In genomic region chr2:46858697-46859080, GRCh38 we compare ENCODE assay signal across 13 cellular contexts. TPM values are rescaled to one million over a fixed set of nuclear protein-coding genes. Genes with fewer than 3 reads are reported as not detected.
DNase-seq lines count a peak whose midpoint lies in the region; ATAC-seq and TF ChIP-seq lines count a peak whose summit lies in the region.
"Had no signal": no experiment of that assay in that cellular context is flagged by ENCODE, and none has a peak within 500 bp of the region (broad histone marks: within the 10 kb centered on the region; RNA-seq: fewer than 3 reads in every experiment).

No MANE protein-coding gene starts in this region.

- WGBS in transverse colon (ENCODE audit: low coverage in 1 of 2), 2 donors, result 81 to 85% methylated on average over 2 to 4 of the region's 4 CpGs

- H3K36me3 Mint-ChIP-seq in HFFc6 (ENCODE audit: low read depth), result peaks cover 10% of the 10 kb centered on the region
- no peaks in the 10 kb centered on the region for H3K36me3 Mint-ChIP-seq in activated naive CD4-positive, alpha-beta T cell treated with anti-CD3 and anti-CD28 coated beads, Interleukin-2, amount 10 ng/mL, durations not matched to agents 7 days and 5 days
- no peaks in the 10 kb centered on the region for H3K36me3 Mint-ChIP-seq in CD8-positive, alpha-beta memory T cell
- H3K36me3 Mint-ChIP-seq: mesothelial cell of epicardium had no signal

- peaks cover 89% of the 10 kb centered on the region for H3K4me1 Mint-ChIP-seq in HFFc6 (ENCODE audit: low read depth)
- H3K4me1 Mint-ChIP-seq in activated naive CD4-positive, alpha-beta T cell treated with anti-CD3 and anti-CD28 coated beads, Interleukin-2, amount 10 ng/mL, durations not matched to agents 7 days and 5 days, result no peaks in the 10 kb centered on the region
- no peaks in the 10 kb centered on the region for H3K4me1 Mint-ChIP-seq in CD8-positive, alpha-beta memory T cell

- in situ Hi-C loops in transverse colon (cut with MboI; ENCODE audit: low pct_ligation_motif_present in 1 of 4, low pct_unique_long_range_greater_than_20kb in 1 of 4, low sequenced_read_pairs in 3 of 4), result no loop called here

- peaks cover 11 to 15% of the 10 kb centered on the region in 2 donors for H3K4me1 ChIP-seq in breast epithelium
- peaks cover 47% of the 10 kb centered on the region for H3K4me1 ChIP-seq in muscle layer of colon (ENCODE audit: insufficient read depth, low read length)
- peaks cover 0 to 20% (median 10%) of the 10 kb centered on the region in 4 donors for H3K4me1 ChIP-seq in transverse colon
- no peaks in the 10 kb centered on the region for H3K4me1 ChIP-seq in CD8-positive, alpha-beta memory T cell (ENCODE audit: insufficient read depth, low read length)
- H3K4me1 ChIP-seq: psoas muscle had no signal

- TF ChIP-seq POLR2A in breast epithelium (IDR thresholded peaks at IDR 0.05), result no peak
- no peak for TF ChIP-seq POLR2A in transverse colon (IDR thresholded peaks at IDR 0.05)

- peaks cover 5% of the 10 kb centered on the region; the same call in 1 of the 2 replicates for H3K9me3 Mint-ChIP-seq in HFFc6
- H3K9me3 Mint-ChIP-seq in activated naive CD4-positive, alpha-beta T cell treated with anti-CD3 and anti-CD28 coated beads, Interleukin-2, amount 10 ng/mL, durations not matched to agents 7 days and 5 days, result no peaks in the 10 kb centered on the region
- H3K9me3 Mint-ChIP-seq in CD8-positive, alpha-beta memory T cell, result peaks cover 0 to 2% (median 0%) of the 10 kb centered on the region in 5 donors
- H3K9me3 Mint-ChIP-seq: effector memory CD8-positive, alpha-beta T cell; mesothelial cell of epicardium had no signal

- H3K9me3 ChIP-seq in breast epithelium (no peaks in the 10 kb centered on the region), muscle layer of colon (ENCODE audit: low read length) (no peaks in the 10 kb centered on the region), transverse colon (no peaks in the 10 kb centered on the region)
- H3K9me3 ChIP-seq in CD8-positive, alpha-beta memory T cell (ENCODE audit: low read length), result no peaks in the 10 kb centered on the region
- H3K9me3 ChIP-seq: psoas muscle had no signal

- CTCF ChIA-PET in activated naive CD4-positive, alpha-beta T cell treated with anti-CD3 and anti-CD28 coated beads, Interleukin-2, amount 10 ng/mL, durations not matched to agents 7 days and 5 days (lab: Charles Lee), result no interaction called here
- CTCF ChIA-PET in CD8-positive, alpha-beta memory T cell (lab: Charles Lee), result no interaction called here

- H3K27ac Mint-ChIP-seq in HFFc6, result peak overlapping the region; percentile 94
- no peak overlapping the region for H3K27ac Mint-ChIP-seq in activated naive CD4-positive, alpha-beta T cell treated with anti-CD3 and anti-CD28 coated beads, Interleukin-2, amount 10 ng/mL, durations not matched to agents 7 days and 5 days
- peak overlapping the region in 1 of 8 donors; percentile 0 for H3K27ac Mint-ChIP-seq in CD8-positive, alpha-beta memory T cell

- H3K4me3 ChIP-seq in breast epithelium, result no peak overlapping the region
- no peak overlapping the region for H3K4me3 ChIP-seq in muscle layer of colon (ENCODE audit: low read depth in 1 of 2, low read length in 2 of 2)
- H3K4me3 ChIP-seq in transverse colon, result no peak overlapping the region
- H3K4me3 ChIP-seq in CD8-positive, alpha-beta memory T cell (ENCODE audit: low read length), result no peak overlapping the region
- H3K4me3 ChIP-seq: psoas muscle had no signal

- H3K27ac ChIP-seq in breast epithelium (peak overlapping the region; percentile 84 to 88), muscle layer of colon (ENCODE audit: low read depth, low read length) (peak overlapping the region; percentile 15), transverse colon (peak overlapping the region; percentile 7 to 81 (median 53))
- H3K27ac ChIP-seq in CD8-positive, alpha-beta memory T cell (ENCODE audit: low read depth, low read length), result no peak overlapping the region
- H3K27ac ChIP-seq: psoas muscle had no signal

- peaks cover 4% of the 10 kb centered on the region for H3K27me3 Mint-ChIP-seq in HFFc6 (ENCODE audit: insufficient read depth)
- peaks cover 24% of the 10 kb centered on the region for H3K27me3 Mint-ChIP-seq in activated naive CD4-positive, alpha-beta T cell treated with anti-CD3 and anti-CD28 coated beads, Interleukin-2, amount 10 ng/mL, durations not matched to agents 7 days and 5 days
- peaks cover 5 to 20% of the 10 kb centered on the region in 2 donors for H3K27me3 Mint-ChIP-seq in CD8-positive, alpha-beta memory T cell

- POLR2A ChIA-PET in CD8-positive, alpha-beta memory T cell (lab: Charles Lee), result no interaction called here

- H3K27me3 ChIP-seq in breast epithelium (no peaks in the 10 kb centered on the region), muscle layer of colon (ENCODE audit: control insufficient read depth in 1 of 2, insufficient read depth in 2 of 2, low read length in 2 of 2) (no peaks in the 10 kb centered on the region), transverse colon (no peaks in the 10 kb centered on the region)
- no peaks in the 10 kb centered on the region for H3K27me3 ChIP-seq in CD8-positive, alpha-beta memory T cell (ENCODE audit: insufficient read depth, low read length, poor library complexity, severe bottlenecking)

- peak overlapping the region; percentile 54 for H3K4me3 Mint-ChIP-seq in HFFc6
- H3K4me3 Mint-ChIP-seq in activated naive CD4-positive, alpha-beta T cell treated with anti-CD3 and anti-CD28 coated beads, Interleukin-2, amount 10 ng/mL, durations not matched to agents 7 days and 5 days, result no peak overlapping the region
- no peak overlapping the region for H3K4me3 Mint-ChIP-seq in CD8-positive, alpha-beta memory T cell
- H3K4me3 Mint-ChIP-seq: effector memory CD8-positive, alpha-beta T cell; mesothelial cell of epicardium had no signal

- no peak for TF ChIP-seq CTCF in HFFc6 (IDR thresholded peaks at IDR 0.05)
- TF ChIP-seq CTCF in breast epithelium (IDR thresholded peaks at IDR 0.05), result no peak
- no peak for TF ChIP-seq CTCF in transverse colon (IDR thresholded peaks at IDR 0.05)

- no peak for ATAC-seq in GM21381 (IDR thresholded peaks at IDR 0.05; ENCODE audit: unreplicated experiment)
- ATAC-seq: effector memory CD8-positive, alpha-beta T cell had no signal

- H3K36me3 ChIP-seq in breast epithelium, result no peaks in the 10 kb centered on the region
- no peaks in the 10 kb centered on the region for H3K36me3 ChIP-seq in muscle layer of colon (ENCODE audit: insufficient read depth, low read length)
- no peaks in the 10 kb centered on the region for H3K36me3 ChIP-seq in transverse colon
- no peaks in the 10 kb centered on the region for H3K36me3 ChIP-seq in CD8-positive, alpha-beta memory T cell (ENCODE audit: insufficient read depth, low read length)

- intact Hi-C loops in breast epithelium (cut with DNase I; ENCODE audit: low total_unique reads) (no loop called here), transverse colon (cut with DNase I; ENCODE audit: low total_unique reads) (loop anchor here (10.0 kb wide), 1 partner anchor 154 kb away; no protein-coding TSS in a partner anchor), posterior cingulate gyrus (cut with DNase I) (no loop called here)

- TF ChIP-seq EP300 in transverse colon (IDR thresholded peaks at IDR 0.05; ENCODE audit: low read depth), result no peak

- no peak overlapping the region for H3K9ac ChIP-seq in muscle layer of colon (ENCODE audit: low read length)

- peak; percentile 96 for DNase-seq in HFFc6
- no peak for DNase-seq in breast epithelium (ENCODE audit: low spot score in 2 of 2)
- no peak for DNase-seq in transverse colon
- no peak for DNase-seq in activated naive CD4-positive, alpha-beta T cell treated with anti-CD3 and anti-CD28 coated beads, Interleukin-2, amount 10 ng/mL, durations not matched to agents 7 days and 5 days
- no peak for DNase-seq in CD8-positive, alpha-beta memory T cell
- no peak for DNase-seq in posterior cingulate gyrus
- DNase-seq: activated CD4-positive, CD25-positive, alpha-beta regulatory T cell; activated T-cell treated with anti-CD3 and anti-CD28 coated beads for 4 hours; effector memory CD8-positive, alpha-beta T cell; psoas muscle had no signal

RNA-seq across cellular contexts. Expression of gene MCFD2, which starts 56.9 kb away (rescaled TPM):
- 100 to 1,000 TPM; 379 to 441 (median 410) TPM for total RNA-seq in HFFc6 (2021; fragmentation: NEBNext Ultra II Directional; extraction: Animal tissue kit (Norgen Biotek cat#: 25700))
- total RNA-seq in breast epithelium (10 to 100 TPM; 83.0 to 94.8 (median 89.8) TPM), transverse colon (10 to 100 TPM; 14.5 to 40.1 (median 26.8) TPM)
- 10 to 100 TPM; 37.2 to 40.0 TPM for total RNA-seq in CD8-positive, alpha-beta memory T cell
- 22.7 TPM for polyA plus RNA-seq in CD8-positive, alpha-beta memory T cell
